14 cellular contexts compared by ENCODE assay signal in the genomic region with DNA sequence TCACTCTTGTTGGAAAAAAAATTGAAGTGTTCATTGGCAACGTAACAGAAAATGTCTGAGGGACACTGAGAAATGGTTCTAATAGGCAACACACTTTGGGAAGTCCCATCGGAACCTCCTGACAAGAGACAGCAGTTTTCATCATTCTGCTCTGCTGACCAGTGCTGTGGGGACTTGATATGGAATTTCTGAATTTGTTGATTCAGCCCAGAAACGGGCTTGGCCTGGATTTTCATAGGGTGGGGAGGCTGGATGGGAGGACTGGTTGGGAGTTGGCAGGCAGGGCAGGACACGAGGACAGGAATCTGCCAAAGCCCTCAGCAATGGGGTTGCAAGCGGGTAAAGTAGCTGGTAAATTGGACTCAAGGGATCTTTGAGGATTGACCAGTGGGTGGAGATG.
A peak's percentile ranks its signal among the peaks of the same experiment; 100 is the strongest.
DNase-seq lines count a peak whose midpoint lies in the region; ATAC-seq and TF ChIP-seq lines count a peak whose summit lies in the region.
"Had no signal": no experiment of that assay in that cellular context is flagged by ENCODE, and none has a peak within 500 bp of the region (broad histone marks: within the 10 kb centered on the region; RNA-seq: fewer than 3 reads in every experiment).

No MANE protein-coding gene starts in this region.

- peak; percentile 46 for DNase-seq in Right ventricle myocardium superior
- no peak for DNase-seq in cardiac septum (ENCODE audit: low spot score)
- no peak for DNase-seq in glutamatergic neuron
- DNase-seq in left ventricle myocardium superior, result peak; percentile 33
- DNase-seq in activated gamma-delta T cell treated with Interleukin-2 at 50 U/mL for 16 hours, result no peak
- DNase-seq: C1 segment of cervical spinal cord; CD8-positive, alpha-beta T cell; COR-L47; H7 had no signal

- H3K4me3 Mint-ChIP-seq in glutamatergic neuron (ENCODE audit: unreplicated experiment), result peak overlapping the region; percentile 18
- H3K4me3 Mint-ChIP-seq: B cell; CD8-positive, alpha-beta T cell; GM23338; IgD-negative memory B cell had no signal

- intact Hi-C loops in Right ventricle myocardium superior (cut with DNase I), result no loop called here
- intact Hi-C loops in cardiac septum (cut with DNase I), result no loop called here
- intact Hi-C loops in left ventricle myocardium superior (cut with micrococcal nuclease), result no loop called here

- peak; percentile 85 for ATAC-seq in Right ventricle myocardium superior (ENCODE audit: poor library complexity)
- ATAC-seq in left ventricle myocardium superior, result peak; percentile 85
- no peak for ATAC-seq in GM21737 (IDR thresholded peaks at IDR 0.05; ENCODE audit: unreplicated experiment)
- ATAC-seq in GM21367 (IDR thresholded peaks at IDR 0.05; ENCODE audit: unreplicated experiment), result no peak
- ATAC-seq: CD8-positive, alpha-beta T cell; GM23338 had no signal

- H3K4me1 Mint-ChIP-seq in glutamatergic neuron (ENCODE audit: low read depth, unreplicated experiment), result peaks cover 25% of the 10 kb centered on the region
- H3K4me1 Mint-ChIP-seq: B cell had no signal

- no peak overlapping the region for H3K27ac Mint-ChIP-seq in glutamatergic neuron (ENCODE audit: unreplicated experiment)
- H3K27ac Mint-ChIP-seq: B cell; CD8-positive, alpha-beta T cell; GM23338; IgD-negative memory B cell had no signal

- no peaks in the 10 kb centered on the region for H3K36me3 Mint-ChIP-seq in glutamatergic neuron (ENCODE audit: unreplicated experiment)
- H3K36me3 Mint-ChIP-seq: CD8-positive, alpha-beta T cell; IgD-negative memory B cell had no signal

- no peak for TF ChIP-seq CTCF in glutamatergic neuron (IDR thresholded peaks at IDR 0.05; ENCODE audit: partially characterized antibody, unreplicated experiment)

- peaks cover 2% of the 10 kb centered on the region for H3K27me3 Mint-ChIP-seq in glutamatergic neuron (ENCODE audit: unreplicated experiment)
- H3K27me3 Mint-ChIP-seq: B cell had no signal

- no peaks in the 10 kb centered on the region for H3K9me3 Mint-ChIP-seq in glutamatergic neuron (ENCODE audit: unreplicated experiment)
- H3K9me3 Mint-ChIP-seq: IgD-negative memory B cell had no signal

Comparison
In these comparisons a context has a peak if more than half of its experiments do, and no peak if none do; other contexts are left out.
1. DNase-seq: peak in Right ventricle myocardium superior (single experiment) and left ventricle myocardium superior (single experiment); none in cardiac septum (single experiment), glutamatergic neuron (single experiment) and activated gamma-delta T cell treated with Interleukin-2 at 50 U/mL for 16 hours (single experiment).
2. ATAC-seq: peak in Right ventricle myocardium superior (single experiment) and left ventricle myocardium superior (single experiment); none in GM21737 (single experiment) and GM21367 (single experiment).